Comparison of ENCODE assay signal across 1 cellular context in the genomic region with DNA sequence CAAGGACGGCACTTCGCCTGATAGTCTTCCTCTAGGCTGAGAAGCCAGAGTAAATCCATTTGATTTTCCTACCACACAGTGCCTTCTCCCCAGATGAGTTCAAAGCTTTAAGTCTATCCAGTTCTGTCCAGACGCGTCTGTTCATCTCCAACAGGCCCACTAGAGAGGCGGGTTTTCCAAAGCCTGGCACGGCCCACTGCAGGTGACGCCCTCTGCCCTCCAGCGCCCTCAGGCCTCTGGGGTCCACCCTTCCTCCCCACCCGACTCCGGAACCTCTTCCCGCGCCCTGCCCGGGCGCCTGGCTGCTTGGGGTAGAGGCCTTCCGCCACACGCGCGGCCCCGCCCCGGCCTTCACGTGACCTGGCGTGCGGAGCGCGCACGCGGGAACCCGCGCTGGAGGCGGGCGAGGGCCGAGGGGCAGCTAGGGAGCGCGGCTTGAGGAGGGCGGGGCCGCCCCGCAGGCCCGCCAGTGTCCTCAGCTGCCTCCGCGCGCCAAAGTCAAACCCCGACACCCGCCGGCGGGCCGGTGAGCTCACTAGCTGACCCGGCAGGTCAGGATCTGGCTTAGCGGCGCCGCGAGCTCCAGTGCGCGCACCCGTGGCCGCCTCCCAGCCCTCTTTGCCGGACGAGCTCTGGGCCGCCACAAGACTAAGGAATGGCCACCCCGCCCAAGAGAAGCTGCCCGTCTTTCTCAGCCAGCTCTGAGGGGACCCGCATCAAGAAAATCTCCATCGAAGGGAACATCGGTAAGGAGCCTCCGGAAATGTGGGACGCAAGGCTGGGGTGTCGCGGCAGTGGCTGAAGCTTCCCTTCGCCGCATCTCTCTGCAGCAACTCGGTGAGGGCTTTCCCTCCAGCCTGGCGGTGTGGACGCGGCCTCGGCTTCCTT.
TF ChIP-seq lines count a peak whose summit lies in the region.

Gene DCK (plus strand): TSS at position 469 of the 888 bp plus-strand sequence. CDS start 187 bp downstream, at position 656.

TF ChIP-seq in K562, 482 proteins besides CTCF, POLR2A, EP300 and RAD21 (continued from another document and continues in another):
- TF ChIP-seq, protein P1, sequence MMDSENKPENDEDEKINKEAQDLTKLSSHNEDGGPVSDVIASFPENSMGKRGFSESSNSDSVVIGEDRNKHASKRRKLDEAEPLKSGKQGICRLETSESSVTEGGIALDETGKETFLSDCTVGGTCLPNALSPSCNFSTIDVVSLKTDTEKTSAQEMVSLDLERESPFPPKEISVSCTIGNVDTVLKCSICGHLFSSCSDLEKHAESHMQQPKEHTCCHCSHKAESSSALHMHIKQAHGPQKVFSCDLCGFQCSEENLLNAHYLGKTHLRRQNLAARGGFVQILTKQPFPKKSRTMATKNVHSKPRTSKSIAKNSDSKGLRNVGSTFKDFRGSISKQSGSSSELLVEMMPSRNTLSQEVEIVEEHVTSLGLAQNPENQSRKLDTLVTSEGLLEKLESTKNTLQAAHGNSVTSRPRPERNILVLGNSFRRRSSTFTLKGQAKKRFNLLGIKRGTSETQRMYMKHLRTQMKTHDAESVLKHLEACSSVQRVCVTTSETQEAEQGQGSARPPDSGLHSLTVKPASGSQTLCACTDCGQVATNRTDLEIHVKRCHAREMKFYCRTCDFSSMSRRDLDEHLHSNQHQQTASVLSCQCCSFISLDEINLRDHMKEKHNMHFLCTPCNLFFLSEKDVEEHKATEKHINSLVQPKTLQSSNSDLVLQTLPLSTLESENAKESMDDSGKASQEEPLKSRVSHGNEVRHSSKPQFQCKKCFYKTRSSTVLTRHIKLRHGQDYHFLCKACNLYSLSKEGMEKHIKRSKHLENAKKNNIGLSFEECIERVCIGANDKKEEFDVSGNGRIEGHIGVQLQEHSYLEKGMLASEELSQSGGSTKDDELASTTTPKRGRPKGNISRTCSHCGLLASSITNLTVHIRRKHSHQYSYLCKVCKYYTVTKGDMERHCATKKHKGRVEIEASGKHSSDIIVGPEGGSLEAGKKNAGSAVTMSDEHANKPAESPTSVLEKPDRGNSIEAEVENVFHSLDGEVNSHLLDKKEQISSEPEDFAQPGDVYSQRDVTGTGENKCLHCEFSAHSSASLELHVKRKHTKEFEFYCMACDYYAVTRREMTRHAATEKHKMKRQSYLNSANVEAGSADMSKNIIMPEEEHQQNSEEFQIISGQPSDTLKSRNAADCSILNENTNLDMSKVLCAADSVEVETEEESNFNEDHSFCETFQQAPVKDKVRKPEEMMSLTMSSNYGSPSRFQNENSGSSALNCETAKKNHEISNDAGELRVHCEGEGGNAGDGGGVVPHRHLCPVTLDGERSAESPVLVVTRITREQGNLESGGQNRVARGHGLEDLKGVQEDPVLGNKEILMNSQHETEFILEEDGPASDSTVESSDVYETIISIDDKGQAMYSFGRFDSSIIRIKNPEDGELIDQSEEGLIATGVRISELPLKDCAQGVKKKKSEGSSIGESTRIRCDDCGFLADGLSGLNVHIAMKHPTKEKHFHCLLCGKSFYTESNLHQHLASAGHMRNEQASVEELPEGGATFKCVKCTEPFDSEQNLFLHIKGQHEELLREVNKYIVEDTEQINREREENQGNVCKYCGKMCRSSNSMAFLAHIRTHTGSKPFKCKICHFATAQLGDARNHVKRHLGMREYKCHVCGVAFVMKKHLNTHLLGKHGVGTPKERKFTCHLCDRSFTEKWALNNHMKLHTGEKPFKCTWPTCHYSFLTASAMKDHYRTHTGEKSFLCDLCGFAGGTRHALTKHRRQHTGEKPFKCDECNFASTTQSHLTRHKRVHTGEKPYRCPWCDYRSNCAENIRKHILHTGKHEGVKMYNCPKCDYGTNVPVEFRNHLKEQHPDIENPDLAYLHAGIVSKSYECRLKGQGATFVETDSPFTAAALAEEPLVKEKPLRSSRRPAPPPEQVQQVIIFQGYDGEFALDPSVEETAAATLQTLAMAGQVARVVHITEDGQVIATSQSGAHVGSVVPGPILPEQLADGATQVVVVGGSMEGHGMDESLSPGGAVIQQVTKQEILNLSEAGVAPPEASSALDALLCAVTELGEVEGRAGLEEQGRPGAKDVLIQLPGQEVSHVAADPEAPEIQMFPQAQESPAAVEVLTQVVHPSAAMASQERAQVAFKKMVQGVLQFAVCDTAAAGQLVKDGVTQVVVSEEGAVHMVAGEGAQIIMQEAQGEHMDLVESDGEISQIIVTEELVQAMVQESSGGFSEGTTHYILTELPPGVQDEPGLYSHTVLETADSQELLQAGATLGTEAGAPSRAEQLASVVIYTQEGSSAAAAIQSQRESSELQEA (IDR thresholded peaks at IDR 0.05; ENCODE audit: low read depth), result no peak
- TF ChIP-seq RBM17 (IDR thresholded peaks at IDR 0.05; ENCODE audit: borderline replicate concordance, low read depth, low read length) (no peak), SMAD3 (CRISPR knock-in tag; conservative IDR thresholded peaks at IDR 0.05) (no peak), SNIP1 (IDR thresholded peaks at IDR 0.05; ENCODE audit: low read depth) (no peak), PHB2 (IDR thresholded peaks at IDR 0.05; ENCODE audit: low read depth) (no peak), HLTF (IDR thresholded peaks at IDR 0.05) (no peak), ZNF134 (CRISPR knock-in tag; conservative IDR thresholded peaks at IDR 0.05) (no peak), ZNF12 (CRISPR knock-in tag; IDR thresholded peaks at IDR 0.05) (no peak), CHD2 (IDR thresholded peaks at IDR 0.05; ENCODE audit: low read depth, low read length) (0 out of 2 replicates have a peak, but pooled peaks have one; percentile 21), ZNF133 (CRISPR knock-in tag; IDR thresholded peaks at IDR 0.05) (no peak), ZBTB11 (CRISPR knock-in tag; IDR thresholded peaks at IDR 0.05) (peak in 1 of 3 experiments; percentile 83; a peak in 2 of 6 replicates), FUS (optimal IDR thresholded peaks at IDR 0.05; ENCODE audit: low read depth, low read length) (no peak), ZKSCAN8 (CRISPR knock-in tag; IDR thresholded peaks at IDR 0.05) (no peak), ZKSCAN3 (CRISPR knock-in tag; IDR thresholded peaks at IDR 0.05) (no peak), ZNF76 (CRISPR knock-in tag; IDR thresholded peaks at IDR 0.05; ENCODE audit: borderline replicate concordance) (no peak), POLR2AphosphoS5 (IDR thresholded peaks at IDR 0.05; ENCODE audit: control insufficient read depth, insufficient read depth, low read depth, low read length) (peak; percentile 87), ZNF77 (CRISPR knock-in tag; IDR thresholded peaks at IDR 0.05) (no peak), NR3C1 (CRISPR knock-in tag; IDR thresholded peaks at IDR 0.05) (no peak), MTA3 (IDR thresholded peaks at IDR 0.05; ENCODE audit: borderline replicate concordance) (peak; percentile 73; the same call in 1 of the 2 replicates), NR1H2 (CRISPR knock-in tag; IDR thresholded peaks at IDR 0.05) (no peak; the same call in 1 of the 2 replicates), ZNF408 (CRISPR knock-in tag; IDR thresholded peaks at IDR 0.05; ENCODE audit: low read depth) (no peak), CC2D1A (IDR thresholded peaks at IDR 0.05) (no peak), AFF1 (IDR thresholded peaks at IDR 0.05; ENCODE audit: low read depth in 1 of 2, partially characterized antibody in 2 of 2) (peak in 1 of 2 experiments; percentile 27), ARNT (IDR thresholded peaks at IDR 0.05) (no peak), XRCC5 (IDR thresholded peaks at IDR 0.05; ENCODE audit: low read depth, low read length) (0 out of 2 replicates have a peak, but pooled peaks have one; percentile 41), FOXJ3 (CRISPR knock-in tag; IDR thresholded peaks at IDR 0.05) (no peak), MNT (conservative IDR thresholded peaks at IDR 0.05) (peak; percentile 74 to 85), NR4A1 (CRISPR knock-in tag; IDR thresholded peaks at IDR 0.05) (no peak), NR4A1 (tag; IDR thresholded peaks at IDR 0.05) (no peak)
- TF ChIP-seq, protein P2, sequence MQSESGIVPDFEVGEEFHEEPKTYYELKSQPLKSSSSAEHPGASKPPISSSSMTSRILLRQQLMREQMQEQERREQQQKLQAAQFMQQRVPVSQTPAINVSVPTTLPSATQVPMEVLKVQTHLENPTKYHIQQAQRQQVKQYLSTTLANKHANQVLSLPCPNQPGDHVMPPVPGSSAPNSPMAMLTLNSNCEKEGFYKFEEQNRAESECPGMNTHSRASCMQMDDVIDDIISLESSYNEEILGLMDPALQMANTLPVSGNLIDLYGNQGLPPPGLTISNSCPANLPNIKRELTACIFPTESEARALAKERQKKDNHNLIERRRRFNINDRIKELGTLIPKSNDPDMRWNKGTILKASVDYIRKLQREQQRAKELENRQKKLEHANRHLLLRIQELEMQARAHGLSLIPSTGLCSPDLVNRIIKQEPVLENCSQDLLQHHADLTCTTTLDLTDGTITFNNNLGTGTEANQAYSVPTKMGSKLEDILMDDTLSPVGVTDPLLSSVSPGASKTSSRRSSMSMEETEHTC (IDR thresholded peaks at IDR 0.05), result peak; percentile 84
- TF ChIP-seq, protein P3, sequence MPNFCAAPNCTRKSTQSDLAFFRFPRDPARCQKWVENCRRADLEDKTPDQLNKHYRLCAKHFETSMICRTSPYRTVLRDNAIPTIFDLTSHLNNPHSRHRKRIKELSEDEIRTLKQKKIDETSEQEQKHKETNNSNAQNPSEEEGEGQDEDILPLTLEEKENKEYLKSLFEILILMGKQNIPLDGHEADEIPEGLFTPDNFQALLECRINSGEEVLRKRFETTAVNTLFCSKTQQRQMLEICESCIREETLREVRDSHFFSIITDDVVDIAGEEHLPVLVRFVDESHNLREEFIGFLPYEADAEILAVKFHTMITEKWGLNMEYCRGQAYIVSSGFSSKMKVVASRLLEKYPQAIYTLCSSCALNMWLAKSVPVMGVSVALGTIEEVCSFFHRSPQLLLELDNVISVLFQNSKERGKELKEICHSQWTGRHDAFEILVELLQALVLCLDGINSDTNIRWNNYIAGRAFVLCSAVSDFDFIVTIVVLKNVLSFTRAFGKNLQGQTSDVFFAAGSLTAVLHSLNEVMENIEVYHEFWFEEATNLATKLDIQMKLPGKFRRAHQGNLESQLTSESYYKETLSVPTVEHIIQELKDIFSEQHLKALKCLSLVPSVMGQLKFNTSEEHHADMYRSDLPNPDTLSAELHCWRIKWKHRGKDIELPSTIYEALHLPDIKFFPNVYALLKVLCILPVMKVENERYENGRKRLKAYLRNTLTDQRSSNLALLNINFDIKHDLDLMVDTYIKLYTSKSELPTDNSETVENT (CRISPR knock-in tag; IDR thresholded peaks at IDR 0.05), result peak; percentile 85; the same call in 1 of the 2 replicates
